In the genomic region with DNA sequence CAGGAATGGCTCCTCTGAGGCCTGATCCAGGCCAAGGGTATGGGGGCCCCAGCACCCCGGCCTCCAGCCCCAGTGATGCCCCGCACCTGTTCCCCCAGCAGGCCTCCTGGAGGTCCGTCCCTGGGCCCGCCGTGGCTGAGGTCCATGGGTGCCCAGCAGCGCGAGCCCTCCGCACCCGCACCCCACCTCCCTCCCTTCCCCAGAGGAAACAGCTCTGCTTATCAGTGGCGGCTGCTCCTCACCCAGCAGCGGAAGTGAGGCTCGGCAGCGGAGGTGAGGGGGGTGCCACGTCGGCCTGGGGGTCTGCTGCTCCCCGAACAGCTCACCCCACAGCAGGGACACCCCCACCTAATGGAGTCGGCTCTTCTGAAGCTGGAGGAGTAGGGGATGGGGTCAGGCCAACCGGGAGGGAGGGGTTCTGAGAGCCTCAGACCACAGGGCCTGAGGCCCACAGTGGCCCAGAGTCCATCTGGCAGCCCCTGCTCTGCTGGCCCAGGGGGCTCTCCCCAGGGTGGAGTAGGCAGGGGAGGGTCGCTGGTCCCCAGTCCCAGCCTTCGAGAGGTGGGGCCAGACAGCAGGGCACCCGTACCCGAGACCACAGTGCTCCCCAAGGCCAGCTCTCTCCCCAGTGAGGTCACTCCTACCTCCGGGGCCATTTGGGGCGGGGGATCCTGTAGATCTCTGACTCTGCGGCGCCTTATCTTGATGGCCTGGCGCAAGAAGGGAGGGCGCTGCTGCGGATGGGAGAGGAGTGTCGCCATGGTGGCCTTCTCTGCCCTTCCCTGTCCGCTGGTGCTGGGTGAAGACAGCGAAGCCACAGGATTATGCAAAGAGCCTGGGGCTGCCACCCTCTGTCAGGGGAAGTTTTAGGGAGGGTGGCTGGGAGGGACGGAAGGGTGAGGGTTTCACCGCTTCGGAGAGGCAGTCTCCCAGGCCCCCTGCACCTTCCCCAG, we compare ENCODE assay signal across 1 cellular context.
TF ChIP-seq lines count a peak whose summit lies in the region.

Gene UNC13D (minus strand): TSS at position 828 of the 953 bp plus-strand sequence. CDS start 67 bp downstream, at position 761.

TF ChIP-seq in HepG2, 621 proteins besides CTCF, POLR2A, EP300 and RAD21 (continued from another document and continues in another):
- TF ChIP-seq, protein P1, sequence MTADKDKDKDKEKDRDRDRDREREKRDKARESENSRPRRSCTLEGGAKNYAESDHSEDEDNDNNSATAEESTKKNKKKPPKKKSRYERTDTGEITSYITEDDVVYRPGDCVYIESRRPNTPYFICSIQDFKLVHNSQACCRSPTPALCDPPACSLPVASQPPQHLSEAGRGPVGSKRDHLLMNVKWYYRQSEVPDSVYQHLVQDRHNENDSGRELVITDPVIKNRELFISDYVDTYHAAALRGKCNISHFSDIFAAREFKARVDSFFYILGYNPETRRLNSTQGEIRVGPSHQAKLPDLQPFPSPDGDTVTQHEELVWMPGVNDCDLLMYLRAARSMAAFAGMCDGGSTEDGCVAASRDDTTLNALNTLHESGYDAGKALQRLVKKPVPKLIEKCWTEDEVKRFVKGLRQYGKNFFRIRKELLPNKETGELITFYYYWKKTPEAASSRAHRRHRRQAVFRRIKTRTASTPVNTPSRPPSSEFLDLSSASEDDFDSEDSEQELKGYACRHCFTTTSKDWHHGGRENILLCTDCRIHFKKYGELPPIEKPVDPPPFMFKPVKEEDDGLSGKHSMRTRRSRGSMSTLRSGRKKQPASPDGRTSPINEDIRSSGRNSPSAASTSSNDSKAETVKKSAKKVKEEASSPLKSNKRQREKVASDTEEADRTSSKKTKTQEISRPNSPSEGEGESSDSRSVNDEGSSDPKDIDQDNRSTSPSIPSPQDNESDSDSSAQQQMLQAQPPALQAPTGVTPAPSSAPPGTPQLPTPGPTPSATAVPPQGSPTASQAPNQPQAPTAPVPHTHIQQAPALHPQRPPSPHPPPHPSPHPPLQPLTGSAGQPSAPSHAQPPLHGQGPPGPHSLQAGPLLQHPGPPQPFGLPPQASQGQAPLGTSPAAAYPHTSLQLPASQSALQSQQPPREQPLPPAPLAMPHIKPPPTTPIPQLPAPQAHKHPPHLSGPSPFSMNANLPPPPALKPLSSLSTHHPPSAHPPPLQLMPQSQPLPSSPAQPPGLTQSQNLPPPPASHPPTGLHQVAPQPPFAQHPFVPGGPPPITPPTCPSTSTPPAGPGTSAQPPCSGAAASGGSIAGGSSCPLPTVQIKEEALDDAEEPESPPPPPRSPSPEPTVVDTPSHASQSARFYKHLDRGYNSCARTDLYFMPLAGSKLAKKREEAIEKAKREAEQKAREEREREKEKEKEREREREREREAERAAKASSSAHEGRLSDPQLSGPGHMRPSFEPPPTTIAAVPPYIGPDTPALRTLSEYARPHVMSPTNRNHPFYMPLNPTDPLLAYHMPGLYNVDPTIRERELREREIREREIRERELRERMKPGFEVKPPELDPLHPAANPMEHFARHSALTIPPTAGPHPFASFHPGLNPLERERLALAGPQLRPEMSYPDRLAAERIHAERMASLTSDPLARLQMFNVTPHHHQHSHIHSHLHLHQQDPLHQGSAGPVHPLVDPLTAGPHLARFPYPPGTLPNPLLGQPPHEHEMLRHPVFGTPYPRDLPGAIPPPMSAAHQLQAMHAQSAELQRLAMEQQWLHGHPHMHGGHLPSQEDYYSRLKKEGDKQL (CRISPR knock-in tag; IDR thresholded peaks at IDR 0.05; ENCODE audit: low read depth), result no peak
- TF ChIP-seq ZNF816 (CRISPR knock-in tag; IDR thresholded peaks at IDR 0.05; ENCODE audit: borderline replicate concordance) (peak; percentile 89; the same call in 1 of the 2 replicates), ZNF333 (CRISPR knock-in tag; IDR thresholded peaks at IDR 0.05; ENCODE audit: borderline replicate concordance) (0 out of 2 replicates have a peak, but pooled peaks have one; percentile 47), SSRP1 (CRISPR knock-in tag; IDR thresholded peaks at IDR 0.05) (peak; percentile 44; the same call in 1 of the 2 replicates), CHCHD3 (CRISPR knock-in tag; IDR thresholded peaks at IDR 0.05) (peak; percentile 64; the same call in 1 of the 2 replicates), TSC22D2 (CRISPR knock-in tag; IDR thresholded peaks at IDR 0.05; ENCODE audit: borderline replicate concordance) (peak; percentile 18; the same call in 1 of the 2 replicates), ISL2 (CRISPR knock-in tag; IDR thresholded peaks at IDR 0.05) (peak; percentile 21; the same call in 1 of the 2 replicates), ATF7 (IDR thresholded peaks at IDR 0.05) (no peak), ATF7 (CRISPR knock-in tag; IDR thresholded peaks at IDR 0.05) (peak; percentile 17; the same call in 1 of the 2 replicates), KDM1A (CRISPR knock-in tag; IDR thresholded peaks at IDR 0.05) (no peak), ZNF367 (CRISPR knock-in tag; IDR thresholded peaks at IDR 0.05; ENCODE audit: borderline replicate concordance) (no peak), PRMT3 (CRISPR knock-in tag; IDR thresholded peaks at IDR 0.05; ENCODE audit: borderline replicate concordance, low read depth) (no peak), ATM (IDR thresholded peaks at IDR 0.05; ENCODE audit: borderline replicate concordance) (no peak), ZNF670 (CRISPR knock-in tag; IDR thresholded peaks at IDR 0.05; ENCODE audit: borderline replicate concordance) (peak; percentile 86), ZNF143 (CRISPR knock-in tag; IDR thresholded peaks at IDR 0.05) (0 out of 2 replicates have a peak, but pooled peaks have one; percentile 8), TGIF2 (CRISPR knock-in tag; IDR thresholded peaks at IDR 0.05) (peak; percentile 67; the same call in 1 of the 2 replicates), ZNF275 (CRISPR knock-in tag; IDR thresholded peaks at IDR 0.05; ENCODE audit: borderline replicate concordance) (peak; percentile 42; the same call in 1 of the 2 replicates), ZFP36 (IDR thresholded peaks at IDR 0.05; ENCODE audit: borderline replicate concordance, low read depth, low read length, partially characterized antibody) (no peak), HIC2 (CRISPR knock-in tag; IDR thresholded peaks at IDR 0.05; ENCODE audit: low read depth) (no peak), SALL1 (CRISPR knock-in tag; IDR thresholded peaks at IDR 0.05) (no peak; the same call in 1 of the 2 replicates), CCDC6 (CRISPR knock-in tag; IDR thresholded peaks at IDR 0.05) (no peak), ARNT (IDR thresholded peaks at IDR 0.05) (no peak), ATF6 (CRISPR knock-in tag; conservative IDR thresholded peaks at IDR 0.05) (0 out of 2 replicates have a peak, but pooled peaks have one; percentile 62), ZNF232 (CRISPR knock-in tag; IDR thresholded peaks at IDR 0.05; ENCODE audit: borderline replicate concordance) (peak; percentile 50; the same call in 1 of the 2 replicates), HDAC1 (CRISPR knock-in tag; IDR thresholded peaks at IDR 0.05) (peak; percentile 77; the same call in 1 of the 2 replicates)
- TF ChIP-seq, protein P2, sequence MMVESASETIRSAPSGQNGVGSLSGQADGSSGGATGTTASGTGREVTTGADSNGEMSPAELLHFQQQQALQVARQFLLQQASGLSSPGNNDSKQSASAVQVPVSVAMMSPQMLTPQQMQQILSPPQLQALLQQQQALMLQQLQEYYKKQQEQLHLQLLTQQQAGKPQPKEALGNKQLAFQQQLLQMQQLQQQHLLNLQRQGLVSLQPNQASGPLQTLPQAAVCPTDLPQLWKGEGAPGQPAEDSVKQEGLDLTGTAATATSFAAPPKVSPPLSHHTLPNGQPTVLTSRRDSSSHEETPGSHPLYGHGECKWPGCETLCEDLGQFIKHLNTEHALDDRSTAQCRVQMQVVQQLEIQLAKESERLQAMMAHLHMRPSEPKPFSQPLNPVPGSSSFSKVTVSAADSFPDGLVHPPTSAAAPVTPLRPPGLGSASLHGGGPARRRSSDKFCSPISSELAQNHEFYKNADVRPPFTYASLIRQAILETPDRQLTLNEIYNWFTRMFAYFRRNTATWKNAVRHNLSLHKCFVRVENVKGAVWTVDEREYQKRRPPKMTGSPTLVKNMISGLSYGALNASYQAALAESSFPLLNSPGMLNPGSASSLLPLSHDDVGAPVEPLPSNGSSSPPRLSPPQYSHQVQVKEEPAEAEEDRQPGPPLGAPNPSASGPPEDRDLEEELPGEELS (CRISPR knock-in tag; IDR thresholded peaks at IDR 0.05), result peak; percentile 29; the same call in 1 of the 2 replicates
- TF ChIP-seq, protein P3, sequence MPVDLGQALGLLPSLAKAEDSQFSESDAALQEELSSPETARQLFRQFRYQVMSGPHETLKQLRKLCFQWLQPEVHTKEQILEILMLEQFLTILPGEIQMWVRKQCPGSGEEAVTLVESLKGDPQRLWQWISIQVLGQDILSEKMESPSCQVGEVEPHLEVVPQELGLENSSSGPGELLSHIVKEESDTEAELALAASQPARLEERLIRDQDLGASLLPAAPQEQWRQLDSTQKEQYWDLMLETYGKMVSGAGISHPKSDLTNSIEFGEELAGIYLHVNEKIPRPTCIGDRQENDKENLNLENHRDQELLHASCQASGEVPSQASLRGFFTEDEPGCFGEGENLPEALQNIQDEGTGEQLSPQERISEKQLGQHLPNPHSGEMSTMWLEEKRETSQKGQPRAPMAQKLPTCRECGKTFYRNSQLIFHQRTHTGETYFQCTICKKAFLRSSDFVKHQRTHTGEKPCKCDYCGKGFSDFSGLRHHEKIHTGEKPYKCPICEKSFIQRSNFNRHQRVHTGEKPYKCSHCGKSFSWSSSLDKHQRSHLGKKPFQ (CRISPR knock-in tag; IDR thresholded peaks at IDR 0.05; ENCODE audit: insufficient replicate concordance), result peak; percentile 68
- TF ChIP-seq, protein P4, sequence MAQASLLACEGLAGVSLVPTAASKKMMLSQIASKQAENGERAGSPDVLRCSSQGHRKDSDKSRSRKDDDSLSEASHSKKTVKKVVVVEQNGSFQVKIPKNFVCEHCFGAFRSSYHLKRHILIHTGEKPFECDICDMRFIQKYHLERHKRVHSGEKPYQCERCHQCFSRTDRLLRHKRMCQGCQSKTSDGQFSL (CRISPR knock-in tag; IDR thresholded peaks at IDR 0.05), result peak; percentile 79
- TF ChIP-seq, protein P5, sequence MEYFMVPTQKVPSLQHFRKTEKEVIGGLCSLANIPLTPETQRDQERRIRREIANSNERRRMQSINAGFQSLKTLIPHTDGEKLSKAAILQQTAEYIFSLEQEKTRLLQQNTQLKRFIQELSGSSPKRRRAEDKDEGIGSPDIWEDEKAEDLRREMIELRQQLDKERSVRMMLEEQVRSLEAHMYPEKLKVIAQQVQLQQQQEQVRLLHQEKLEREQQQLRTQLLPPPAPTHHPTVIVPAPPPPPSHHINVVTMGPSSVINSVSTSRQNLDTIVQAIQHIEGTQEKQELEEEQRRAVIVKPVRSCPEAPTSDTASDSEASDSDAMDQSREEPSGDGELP (IDR thresholded peaks at IDR 0.05; ENCODE audit: borderline replicate concordance, low read depth), result peak; percentile 17; the same call in 1 of the 2 replicates
- TF ChIP-seq, protein P6, sequence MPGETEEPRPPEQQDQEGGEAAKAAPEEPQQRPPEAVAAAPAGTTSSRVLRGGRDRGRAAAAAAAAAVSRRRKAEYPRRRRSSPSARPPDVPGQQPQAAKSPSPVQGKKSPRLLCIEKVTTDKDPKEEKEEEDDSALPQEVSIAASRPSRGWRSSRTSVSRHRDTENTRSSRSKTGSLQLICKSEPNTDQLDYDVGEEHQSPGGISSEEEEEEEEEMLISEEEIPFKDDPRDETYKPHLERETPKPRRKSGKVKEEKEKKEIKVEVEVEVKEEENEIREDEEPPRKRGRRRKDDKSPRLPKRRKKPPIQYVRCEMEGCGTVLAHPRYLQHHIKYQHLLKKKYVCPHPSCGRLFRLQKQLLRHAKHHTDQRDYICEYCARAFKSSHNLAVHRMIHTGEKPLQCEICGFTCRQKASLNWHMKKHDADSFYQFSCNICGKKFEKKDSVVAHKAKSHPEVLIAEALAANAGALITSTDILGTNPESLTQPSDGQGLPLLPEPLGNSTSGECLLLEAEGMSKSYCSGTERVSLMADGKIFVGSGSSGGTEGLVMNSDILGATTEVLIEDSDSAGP (CRISPR knock-in tag; IDR thresholded peaks at IDR 0.05; ENCODE audit: borderline replicate concordance), result peak; percentile 60; the same call in 1 of the 2 replicates
- TF ChIP-seq, protein P7, sequence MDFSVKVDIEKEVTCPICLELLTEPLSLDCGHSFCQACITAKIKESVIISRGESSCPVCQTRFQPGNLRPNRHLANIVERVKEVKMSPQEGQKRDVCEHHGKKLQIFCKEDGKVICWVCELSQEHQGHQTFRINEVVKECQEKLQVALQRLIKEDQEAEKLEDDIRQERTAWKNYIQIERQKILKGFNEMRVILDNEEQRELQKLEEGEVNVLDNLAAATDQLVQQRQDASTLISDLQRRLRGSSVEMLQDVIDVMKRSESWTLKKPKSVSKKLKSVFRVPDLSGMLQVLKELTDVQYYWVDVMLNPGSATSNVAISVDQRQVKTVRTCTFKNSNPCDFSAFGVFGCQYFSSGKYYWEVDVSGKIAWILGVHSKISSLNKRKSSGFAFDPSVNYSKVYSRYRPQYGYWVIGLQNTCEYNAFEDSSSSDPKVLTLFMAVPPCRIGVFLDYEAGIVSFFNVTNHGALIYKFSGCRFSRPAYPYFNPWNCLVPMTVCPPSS (IDR thresholded peaks at IDR 0.05), result no peak
